ENCODE assay signal across 9 cellular contexts in genomic region chr6:136014454-136015421, GRCh38.
DNase-seq lines count a peak whose midpoint lies in the region; TF ChIP-seq lines count a peak whose summit lies in the region.
"Had no signal": no experiment of that assay in that cellular context is flagged by ENCODE, and none has a peak within 500 bp of the region (broad histone marks: within the 10 kb centered on the region; RNA-seq: fewer than 3 reads in every experiment).

No MANE protein-coding gene starts in this region.

- H3K4me3 ChIP-seq in HEK293 (ENCODE audit: low read depth, low read length): no peak overlapping the region
- no peak overlapping the region for H3K4me3 ChIP-seq in fibroblast of the aortic adventitia (ENCODE audit: low read depth, low read length)
- H3K4me3 ChIP-seq in skeletal muscle cell (ENCODE audit: low read depth, low read length): no peak overlapping the region

- no peak overlapping the region for H3K27ac ChIP-seq in HEK293 (ENCODE audit: extremely low read depth, low read depth, low read length)

- TF ChIP-seq CTCF in HEK293 (tag by site-specific recombination; IDR thresholded peaks at IDR 0.05) (no peak), fibroblast of the aortic adventitia (IDR thresholded peaks at IDR 0.05; ENCODE audit: insufficient read depth, low read length) (no peak)

- H3K9me3 ChIP-seq in HEK293 (ENCODE audit: control insufficient read depth, insufficient read depth, low read depth, low read length): no peaks in the 10 kb centered on the region

- CTCF ChIA-PET in HEK293 (lab: Yijun Ruan, JAX): interaction anchor here (0.7 kb wide), 1 partner anchor 212 kb away, joined by 4 read pairs; no protein-coding TSS in a partner anchor

- 0 out of 2 replicates have a peak, but pooled peaks cover 7% of the 10 kb centered on the region for H3K4me1 ChIP-seq in HEK293 (ENCODE audit: control insufficient read depth, insufficient read depth, low read length)

- H3K36me3 ChIP-seq in HEK293 (ENCODE audit: control insufficient read depth in 2 of 2, insufficient read depth in 1 of 2, low read length in 2 of 2): no peaks in the 10 kb centered on the region

- POLR2A ChIA-PET in HEK293 (lab: Yijun Ruan, JAX): no interaction called here

- DNase-seq in T1000 (lab: John Stamatoyannopoulos, UW) (peak; percentile 66), fibroblast of the aortic adventitia (ENCODE audit: low read depth) (peak; percentile 100), skeletal muscle cell (ENCODE audit: low read depth) (peak; percentile 99), NK-92 (lab: John Stamatoyannopoulos, UW; ENCODE audit: unreplicated experiment) (no peak), NOMO-1 treated with DMSO at 0.1 percent for 48 hours (lab: John Stamatoyannopoulos, UW; ENCODE audit: unreplicated experiment) (no peak), Ammon's horn (ENCODE audit: low spot score) (no peak), kidney glomerular epithelial cell (lab: John Stamatoyannopoulos, UW) (no peak)
- DNase-seq: NCI-H526 treated with DMSO at 0.1 percent for 48 hours had no signal

TF ChIP-seq in HEK293, 187 proteins besides CTCF, POLR2A, EP300 and RAD21 (continues in another document):
- peak; percentile 55; the same call in 1 of the 2 replicates for TF ChIP-seq GLIS1 (tag by site-specific recombination; IDR thresholded peaks at IDR 0.05)
- no peak for TF ChIP-seq BCL11B (tag by site-specific recombination; IDR thresholded peaks at IDR 0.05; ENCODE audit: low read depth)
- TF ChIP-seq IKZF3 (tag by site-specific recombination; IDR thresholded peaks at IDR 0.05): no peak
- 0 out of 2 replicates have a peak, but pooled peaks have one; percentile 29 for TF ChIP-seq PATZ1 (tag by site-specific recombination; IDR thresholded peaks at IDR 0.05)
- TF ChIP-seq ZNF623 (tag by site-specific recombination; IDR thresholded peaks at IDR 0.05): no peak
- peak; percentile 72 for TF ChIP-seq ZBTB21 (tag by site-specific recombination; IDR thresholded peaks at IDR 0.05)
- 0 out of 2 replicates have a peak, but pooled peaks have one; percentile 11 for TF ChIP-seq ZNF335 (tag by site-specific recombination; conservative IDR thresholded peaks at IDR 0.05)
- TF ChIP-seq ZSCAN16 (tag by site-specific recombination; IDR thresholded peaks at IDR 0.05): peak; percentile 36; the same call in 1 of the 2 replicates
- peak; percentile 81 for TF ChIP-seq PRDM6 (tag by site-specific recombination; IDR thresholded peaks at IDR 0.05)
- TF ChIP-seq ZBTB48 (tag by site-specific recombination; IDR thresholded peaks at IDR 0.05): no peak
- peak; percentile 50; the same call in 1 of the 2 replicates for TF ChIP-seq PRDM1 (tag by site-specific recombination; IDR thresholded peaks at IDR 0.05)
- TF ChIP-seq ZNF513 (tag by site-specific recombination; IDR thresholded peaks at IDR 0.05): no peak
- no peak for TF ChIP-seq ZSCAN23 (tag by site-specific recombination; IDR thresholded peaks at IDR 0.05)
- TF ChIP-seq ZNF660 (tag by site-specific recombination; IDR thresholded peaks at IDR 0.05): peak; percentile 82
- TF ChIP-seq ZFP69B (tag by site-specific recombination; IDR thresholded peaks at IDR 0.05): 0 out of 2 replicates have a peak, but pooled peaks have one; percentile 33
- TF ChIP-seq ZBTB17 (tag by site-specific recombination; IDR thresholded peaks at IDR 0.05): peak; percentile 53
- peak; percentile 62; the same call in 1 of the 2 replicates for TF ChIP-seq ZNF561 (tag by site-specific recombination; IDR thresholded peaks at IDR 0.05; ENCODE audit: borderline replicate concordance)
- TF ChIP-seq ZNF629 (tag by site-specific recombination; IDR thresholded peaks at IDR 0.05): peak; percentile 89
- TF ChIP-seq ZNF184 (tag by site-specific recombination; IDR thresholded peaks at IDR 0.05): peak; percentile 41; the same call in 1 of the 2 replicates
- 0 out of 2 replicates have a peak, but pooled peaks have one; percentile 13 for TF ChIP-seq ATF2 (tag by site-specific recombination; IDR thresholded peaks at IDR 0.05; ENCODE audit: low read depth)
- peak; percentile 29; the same call in 1 of the 2 replicates for TF ChIP-seq PRDM10 (tag by site-specific recombination; IDR thresholded peaks at IDR 0.05)

Comparison
In these comparisons a context has a peak if more than half of its experiments do, and no peak if none do; other contexts are left out.
1. DNase-seq: peak in T1000 (single experiment), fibroblast of the aortic adventitia (single experiment) and skeletal muscle cell (single experiment); none in NK-92 (single experiment), NOMO-1 treated with DMSO at 0.1 percent for 48 hours (single experiment), Ammon's horn (single experiment) and kidney glomerular epithelial cell (single experiment).